In the genomic region with DNA sequence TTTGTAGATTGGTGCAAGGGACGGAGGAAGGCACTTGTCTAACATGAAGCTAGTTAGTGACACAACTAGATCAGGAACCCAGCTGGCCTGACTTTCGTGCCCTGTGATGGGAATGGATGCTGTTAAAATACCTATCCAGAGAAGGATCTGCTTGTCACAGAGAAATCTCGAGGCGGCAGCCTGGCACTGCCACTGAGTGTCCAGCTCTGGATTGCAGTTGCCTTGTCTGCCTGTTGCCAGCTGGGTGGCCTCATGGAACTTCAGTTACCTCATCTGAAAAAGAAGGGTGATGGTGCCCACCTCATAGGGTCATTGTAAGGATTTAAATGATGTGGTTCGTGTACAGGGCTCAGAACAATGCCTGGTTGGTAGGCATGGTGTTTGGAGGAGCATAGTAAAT, we compare ENCODE assay signal across 21 cellular contexts. TPM values are rescaled to one million over a fixed set of nuclear protein-coding genes. Genes with fewer than 3 reads are reported as not detected.
"Had no signal": no experiment of that assay in that cellular context is flagged by ENCODE, and none has a peak within 500 bp of the region (broad histone marks: within the 10 kb centered on the region; RNA-seq: fewer than 3 reads in every experiment).

No MANE protein-coding gene starts in this region.

- H3K9me3 ChIP-seq: MG63, SJSA1 had no signal

- DNase-seq: KBM-7, MG63, NCI-H1092, NCI-H1105 treated with DMSO at 0.1 percent for 48 hours, NCI-H1417 treated with DMSO at 0.1 percent for 48 hours, NCI-H146, NCI-H1694 treated with DMSO at 0.1 percent for 48 hours, NCI-H1930, NCI-H2081, NCI-H2107, NCI-H2227 treated with DMSO at 0.1 percent for 48 hours, NCI-H446, NCI-H510A treated with DMSO at 0.1 percent for 48 hours, NCI-H526 treated with DMSO at 0.1 percent for 48 hours, NCI-H748 treated with DMSO at 0.1 percent for 48 hours, RPMI8226, SIG-M5 had no signal

- H3K36me3 ChIP-seq: MG63, SJSA1 had no signal

- H3K27ac ChIP-seq: SJSA1, SK-N-MC had no signal

- H3K27me3 ChIP-seq: MG63 had no signal

- FAIRE-seq: RCC 7860 had no signal

- H3K4me3 ChIP-seq: MG63, SJSA1, SK-N-MC had no signal

RNA-seq across cellular contexts. Expression of a gene that starts 2.4 kb away (rescaled TPM):
- total RNA-seq: LHCN-M2, SJSA1 had no signal
